Comparison of ENCODE assay signal across 2 cellular contexts in genomic region chr19:40450664-40451063, GRCh38.
TF ChIP-seq lines count a peak whose summit lies in the region.

No MANE protein-coding gene starts in this region.

TF ChIP-seq in HEK293, 187 proteins besides CTCF, POLR2A, EP300 and RAD21:
- TF ChIP-seq ZNF639 (tag by site-specific recombination; IDR thresholded peaks at IDR 0.05) (no peak), SCRT1 (tag by site-specific recombination; IDR thresholded peaks at IDR 0.05; ENCODE audit: borderline replicate concordance) (0 out of 2 replicates have a peak, but pooled peaks have one; percentile 25)

TF ChIP-seq in K562, 482 proteins besides CTCF, POLR2A, EP300 and RAD21:
- peak; percentile 97 for TF ChIP-seq DACH1 (IDR thresholded peaks at IDR 0.05; ENCODE audit: partially characterized antibody)
- TF ChIP-seq MTA2 (IDR thresholded peaks at IDR 0.05; ENCODE audit: low read depth) = no peak
- no peak for TF ChIP-seq SFPQ (IDR thresholded peaks at IDR 0.05; ENCODE audit: low read depth, low read length)
- peak; percentile 42; the same call in 1 of the 2 replicates for TF ChIP-seq GATAD2B (IDR thresholded peaks at IDR 0.05; ENCODE audit: borderline replicate concordance)
TF ChIP-seq in K562: peak in this region for 2.
